Comparison of ENCODE assay signal across 28 cellular contexts in genomic region chr2:163850036-163850435, GRCh38.
"Had no signal": no experiment of that assay in that cellular context is flagged by ENCODE, and none has a peak within 500 bp of the region (broad histone marks: within the 10 kb centered on the region; RNA-seq: fewer than 3 reads in every experiment).

No MANE protein-coding gene starts in this region.

- H3K9me3 ChIP-seq: MG63, SJCRH30, SK-N-SH had no signal

- DNase-seq: activated CD4-positive, alpha-beta T cell treated with anti-CD3 and anti-CD28 coated beads, Interleukin-2, amount 10 ng/mL, durations not matched to agents 24 days and 14 days; activated CD4-positive, alpha-beta T cell treated with anti-CD3 and anti-CD28 coated beads, Interleukin-2, amount 50 U/mL, for 4 hours; activated CD8-positive, alpha-beta T cell treated with anti-CD3 and anti-CD28 coated beads for 36 hours; activated effector memory CD4-positive, alpha-beta T cell treated with anti-CD3 and anti-CD28 coated beads, Interleukin-2, amount 50 U/mL, for 16 hours; activated naive CD4-positive, alpha-beta T cell; activated naive CD4-positive, alpha-beta T cell treated with anti-CD3 and anti-CD28 coated beads, Interleukin-2, amount 50 U/mL, for 16 hours; activated naive CD8-positive, alpha-beta T cell treated with anti-CD3 and anti-CD28 coated beads for 36 hours; activated T-cell treated with anti-CD3 and anti-CD28 coated beads, Interleukin-2, amount 50 U/mL, for 1 hour; activated T-cell treated with anti-CD3 and anti-CD28 coated beads, Interleukin-2, amount 50 U/mL, for 72 hours; amniotic stem cell; aorta; Kasumi-1; KG1; MG63; NCI-H1092; NCI-H1436 treated with DMSO at 0.1 percent for 48 hours; NCI-H1694 treated with DMSO at 0.1 percent for 48 hours; NCI-H2029; NCI-H510A; NCI-H526; NCI-H748 treated with DMSO at 0.1 percent for 48 hours; SHP77; SJCRH30; SK-N-SH had no signal

- H3K4me2 ChIP-seq: SK-N-SH had no signal

- H3K9ac ChIP-seq: SK-N-SH had no signal

- H3K36me3 ChIP-seq: MG63, SJCRH30 had no signal

- H3K27ac ChIP-seq: SJCRH30 had no signal

- H3K4me3 ChIP-seq: MG63, SJCRH30 had no signal

- H3K4me1 Mint-ChIP-seq: activated CD4-positive, alpha-beta T cell treated with anti-CD3 and anti-CD28 coated beads, Interleukin-2, amount 10 ng/mL, durations not matched to agents 24 days and 14 days; activated naive CD8-positive, alpha-beta T cell treated with anti-CD3 and anti-CD28 coated beads for 36 hours; activated T-helper 17 cell treated with anti-CD3 and anti-CD28 coated beads, Interleukin-2, amount 50 U/mL, for 72 hours had no signal

- H3K9me3 Mint-ChIP-seq: activated CD4-positive, alpha-beta T cell treated with anti-CD3 and anti-CD28 coated beads, Interleukin-2, amount 10 ng/mL, durations not matched to agents 24 days and 14 days; T-helper 2 cell treated with Interferon-gamma antibody and Interleukin-4, amounts not matched to agents 5 μg/mL and 100 μg/mL, for 36 hours had no signal

- H3K27ac Mint-ChIP-seq: activated CD4-positive, alpha-beta T cell treated with anti-CD3 and anti-CD28 coated beads, Interleukin-2, amount 10 ng/mL, durations not matched to agents 24 days and 14 days; activated CD8-positive, alpha-beta T cell treated with anti-CD3 and anti-CD28 coated beads for 36 hours; activated naive CD8-positive, alpha-beta T cell treated with anti-CD3 and anti-CD28 coated beads for 36 hours; activated T-cell treated with anti-CD3 and anti-CD28 coated beads, Interleukin-2, amount 50 U/mL, for 72 hours; activated T-helper 17 cell treated with anti-CD3 and anti-CD28 coated beads, Interleukin-2, amount 50 U/mL, for 72 hours; T-helper 1 cell treated with Interleukin-12 subunit alpha and Interleukin-12 subunit beta and Interleukin-4 antibody, amounts not matched to agents 30 μg/mL and 1 μg/mL, for 36 hours; T-helper 2 cell treated with Interferon-gamma antibody and Interleukin-4, amounts not matched to agents 5 μg/mL and 100 μg/mL, for 36 hours had no signal

- ATAC-seq: activated CD8-positive, alpha-beta T cell treated with anti-CD3 and anti-CD28 coated beads for 36 hours; activated T-cell treated with anti-CD3 and anti-CD28 coated beads, Interleukin-2, amount 50 U/mL, for 72 hours; activated T-helper 17 cell treated with anti-CD3 and anti-CD28 coated beads, Interleukin-2, amount 50 U/mL, for 72 hours; Panc1 had no signal

- H3K27me3 ChIP-seq: MG63, SJCRH30 had no signal

- H3K36me3 Mint-ChIP-seq: activated naive CD8-positive, alpha-beta T cell treated with anti-CD3 and anti-CD28 coated beads for 36 hours had no signal

- H3K4me3 Mint-ChIP-seq: activated CD4-positive, alpha-beta T cell treated with anti-CD3 and anti-CD28 coated beads, Interleukin-2, amount 10 ng/mL, durations not matched to agents 24 days and 14 days; activated CD8-positive, alpha-beta T cell treated with anti-CD3 and anti-CD28 coated beads for 36 hours; activated naive CD8-positive, alpha-beta T cell treated with anti-CD3 and anti-CD28 coated beads for 36 hours; activated T-cell treated with anti-CD3 and anti-CD28 coated beads, Interleukin-2, amount 50 U/mL, for 72 hours; activated T-helper 17 cell treated with anti-CD3 and anti-CD28 coated beads, Interleukin-2, amount 50 U/mL, for 72 hours; T-helper 1 cell treated with Interleukin-12 subunit alpha and Interleukin-12 subunit beta and Interleukin-4 antibody, amounts not matched to agents 30 μg/mL and 1 μg/mL, for 36 hours; T-helper 2 cell treated with Interferon-gamma antibody and Interleukin-4, amounts not matched to agents 5 μg/mL and 100 μg/mL, for 36 hours had no signal

- H3K27me3 Mint-ChIP-seq: activated CD4-positive, alpha-beta T cell treated with anti-CD3 and anti-CD28 coated beads, Interleukin-2, amount 10 ng/mL, durations not matched to agents 24 days and 14 days; activated CD8-positive, alpha-beta T cell treated with anti-CD3 and anti-CD28 coated beads for 36 hours; activated naive CD8-positive, alpha-beta T cell treated with anti-CD3 and anti-CD28 coated beads for 36 hours; activated T-helper 17 cell treated with anti-CD3 and anti-CD28 coated beads, Interleukin-2, amount 50 U/mL, for 72 hours had no signal
